Comparison of ENCODE assay signal across 7 cellular contexts in the genomic region with DNA sequence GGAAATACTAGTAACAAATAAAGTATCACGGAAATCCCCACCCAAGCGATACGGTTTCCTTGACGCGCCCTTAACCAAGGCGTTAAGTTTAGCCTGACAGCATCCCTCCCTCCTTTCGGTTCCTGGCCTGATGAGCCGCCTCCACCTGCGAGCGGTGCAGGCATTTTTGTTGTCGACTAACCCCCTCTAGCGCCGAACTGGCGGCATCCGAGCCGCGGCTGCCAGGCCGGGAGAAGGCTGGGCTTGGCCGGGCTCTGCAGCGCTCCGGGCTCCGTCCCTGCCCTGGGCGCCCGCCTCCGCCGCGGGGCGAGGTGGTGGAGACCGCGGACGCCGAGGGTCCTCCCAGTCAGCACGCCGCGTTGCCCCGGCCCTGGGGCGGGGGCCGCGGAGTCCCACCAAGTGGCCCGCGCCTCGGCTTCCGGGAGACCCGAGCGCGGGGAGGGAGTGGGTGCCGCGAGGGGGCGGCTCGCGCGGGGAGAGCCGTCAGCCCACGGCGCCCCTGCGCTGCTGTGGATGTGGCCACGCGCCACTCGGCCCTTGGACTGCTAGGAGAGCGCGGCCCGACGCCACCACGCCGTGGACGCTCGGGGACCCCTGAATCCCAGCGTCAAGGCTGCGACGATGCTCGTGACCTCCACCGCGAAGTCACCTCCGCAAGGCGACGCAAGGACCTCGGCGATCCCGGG. TPM values are rescaled to one million over a fixed set of nuclear protein-coding genes. Genes with fewer than 3 reads are reported as not detected.
DNase-seq lines count a peak whose midpoint lies in the region; ATAC-seq, FAIRE-seq and TF ChIP-seq lines count a peak whose summit lies in the region.

No MANE protein-coding gene starts in this region.

- H3K18ac ChIP-seq in H9 (ENCODE audit: insufficient read length, low read depth, low read length), result no peak overlapping the region

- CTCF ChIA-PET in T-cell (lab: Charles Lee) (no interaction called here), HepG2 (lab: Yijun Ruan, JAX; ENCODE audit: low intra/inter-chr PET ratio, low total read pairs) (no interaction called here)

- peak overlapping the region in 2 of 3 experiments; percentile 39 to 72; a peak in 4 of 6 replicates for H3K4me3 ChIP-seq in HepG2 (replicated peaks in 1 of 3; ENCODE audit: insufficient read depth in 1 of 3, low read depth in 2 of 3, low read length in 3 of 3)

- H2BK120ac ChIP-seq in H9 (ENCODE audit: low read depth, low read length, poor library complexity, severe bottlenecking), result no peak overlapping the region

- intact Hi-C loops in HepG2 (cut with micrococcal nuclease; ENCODE audit: unreplicated experiment), result loop anchor here (5.0 kb wide), 1 partner anchor 481 kb away; no protein-coding TSS in a partner anchor

- H3T11ph ChIP-seq in H9 (ENCODE audit: low read length), result no peak overlapping the region

- H3K4ac ChIP-seq in H9 (ENCODE audit: low read depth, low read length), result no peak overlapping the region

- H3K27ac Mint-ChIP-seq in H9 (no peak overlapping the region; a peak in 1 of 7 replicates), T-cell (no peak overlapping the region)

- H4K20me1 ChIP-seq in H9 (ENCODE audit: control insufficient read depth, insufficient read depth, insufficient read length) (no peaks in the 10 kb centered on the region), HepG2 (ENCODE audit: insufficient read depth, low read length) (no peaks in the 10 kb centered on the region)

- no peak overlapping the region for H3K56ac ChIP-seq in H9 (ENCODE audit: insufficient read length, low read depth, low read length)

- no peak overlapping the region for H2BK5ac ChIP-seq in H9 (ENCODE audit: insufficient read length, low read length)

- H3K27me3 Mint-ChIP-seq in H9 (ENCODE audit: low read depth) (peaks cover 45% of the 10 kb centered on the region), T-cell (peaks cover 17 to 27% of the 10 kb centered on the region in 2 donors)

- H3K9me3 Mint-ChIP-seq in H9 (no peaks in the 10 kb centered on the region; a peak in 1 of 5 replicates), T-cell (no peaks in the 10 kb centered on the region)

- no peak overlapping the region for H2BK15ac ChIP-seq in H9 (ENCODE audit: low read depth, low read length)

- H2BK12ac ChIP-seq in H9 (ENCODE audit: insufficient read length, low read depth, low read length), result no peak overlapping the region

- H3K4me1 Mint-ChIP-seq in H9, result peaks cover 15% of the 10 kb centered on the region in 2 experiments
- peaks cover 8 to 14% (median 12%) of the 10 kb centered on the region in 3 donors for H3K4me1 Mint-ChIP-seq in T-cell

- peaks cover 24% of the 10 kb centered on the region for H3K23me2 ChIP-seq in H9 (ENCODE audit: insufficient read length, low read depth, low read length, poor library complexity, severe bottlenecking)

- TF ChIP-seq EP300 in HepG2 (IDR thresholded peaks at IDR 0.05; ENCODE audit: low read depth in 2 of 2, low read length in 2 of 2) (no peak), HepG2 (CRISPR knock-in tag; IDR thresholded peaks at IDR 0.05; ENCODE audit: borderline replicate concordance) (no peak)

- DNase-seq in H9, result peak; percentile 90
- peak; percentile 43 for DNase-seq in M059J (ENCODE audit: low read depth)
- DNase-seq in T-cell, result peak in 9 of 34 experiments; percentile 2 to 23 (median 10)
- DNase-seq in dermis blood vessel endothelial cell, result peak; percentile 75
- peak; percentile 58 for DNase-seq in HepG2 (ENCODE audit: low spot score)
- DNase-seq in stimulated activated CD4-positive, alpha-beta T cell treated with anti-CD3 and anti-CD28 coated beads, Interleukin-4, amount 100 ng/mL, for 24 hours, result peak; percentile 60

- in situ Hi-C loops in HepG2 (cut with HindIII; ENCODE audit: extremely low pct_ligation_motif_present, low pct_unique_long_range_greater_than_20kb), result no loop called here

- H3K36me3 ChIP-seq in HepG2 (replicated peaks in 1 of 2; ENCODE audit: control insufficient read depth in 1 of 2, insufficient read depth in 2 of 2, low read length in 2 of 2), result no peaks in the 10 kb centered on the region

- no peak overlapping the region for H3K14ac ChIP-seq in H9 (ENCODE audit: insufficient read depth, low read length)

- H3K4me2 ChIP-seq in H9 (ENCODE audit: insufficient read depth, insufficient read length, low read length) (peak overlapping the region; percentile 79), HepG2 (ENCODE audit: low read depth, low read length) (peak overlapping the region; percentile 88)

- H3K4me3 Mint-ChIP-seq in H9, result peak overlapping the region; percentile 71 to 84
- H3K4me3 Mint-ChIP-seq in T-cell, result peak overlapping the region; percentile 36 to 67 (median 43)

- no peak overlapping the region for H4K8ac ChIP-seq in H9 (replicated peaks; ENCODE audit: insufficient read length, low read depth, low read length)

- H3K79me1 ChIP-seq in H9 (ENCODE audit: insufficient read depth, low read depth, low read length, poor library complexity, severe bottlenecking), result no peaks in the 10 kb centered on the region

- H3K9ac ChIP-seq in H9 (ENCODE audit: extremely low read depth, insufficient read length, low read length), result no peak overlapping the region
- no peak overlapping the region for H3K9ac ChIP-seq in HepG2 (ENCODE audit: insufficient read depth, low read depth, low read length)

- no peak overlapping the region for H2AK5ac ChIP-seq in H9 (ENCODE audit: insufficient read length, low read length)

- POLR2A ChIA-PET in T-cell (lab: Charles Lee) (no interaction called here), HepG2 (lab: Yijun Ruan, JAX) (no interaction called here)

- H3K79me2 ChIP-seq in H9 (ENCODE audit: insufficient read depth, low read length), result no peaks in the 10 kb centered on the region
- H3K79me2 ChIP-seq in HepG2 (ENCODE audit: insufficient read depth, low read length), result no peaks in the 10 kb centered on the region

- no peaks in the 10 kb centered on the region for H3K9me3 ChIP-seq in H9 (ENCODE audit: control insufficient read depth, low read depth, low read length)
- no peaks in the 10 kb centered on the region for H3K9me3 ChIP-seq in HepG2 (ENCODE audit: low read length)

- H4K91ac ChIP-seq in H9 (ENCODE audit: insufficient read length, low read depth, low read length), result no peak overlapping the region

- H3K36me3 Mint-ChIP-seq in H9 (ENCODE audit: insufficient read depth in 1 of 3, low read depth in 3 of 3) (no peaks in the 10 kb centered on the region; a peak in 1 of 7 replicates), T-cell (no peaks in the 10 kb centered on the region)

- no CpG with 5 or more reads among the region's 79 CpGs for WGBS in H9 (ENCODE audit: extremely low coverage, insufficient read length, low lambda C conversion rate)
- WGBS in HepG2 (ENCODE audit: low lambda C conversion rate), result 0% methylated on average over 15 of the region's 79 CpGs

- H3K23ac ChIP-seq in H9 (ENCODE audit: insufficient read length, low read depth, low read length), result no peak overlapping the region

- peaks cover 9% of the 10 kb centered on the region; the same call in 1 of the 2 replicates for H3K27me3 ChIP-seq in H9 (ENCODE audit: insufficient read depth, low read length)
- H3K27me3 ChIP-seq in HepG2 (ENCODE audit: control insufficient read depth in 1 of 2, insufficient read depth in 2 of 2, low read length in 2 of 2), result peaks cover 2 to 23% of the 10 kb centered on the region in 2 experiments; a peak in 3 of 5 replicates

- ATAC-seq in T-cell (replicated peaks in 1 of 4) (peak; percentile 47 to 70 (median 54)), HepG2 (peak; percentile 97)

- TF ChIP-seq CTCF in GM12874 (IDR thresholded peaks at IDR 0.05; ENCODE audit: insufficient read depth, low read depth, low read length) (peak; percentile 71), H9 (conservative IDR thresholded peaks at IDR 0.05) (peak; percentile 84), HepG2 (CRISPR knock-in tag; IDR thresholded peaks at IDR 0.05) (peak; percentile 89)

- no peak overlapping the region for H4K5ac ChIP-seq in H9 (ENCODE audit: insufficient read length, low read depth, low read length)

- no peak for FAIRE-seq in HepG2 (lab: Jason Lieb, UNC)

- H2AFZ ChIP-seq in H9 (ENCODE audit: low read length), result no peak overlapping the region
- no peak overlapping the region for H2AFZ ChIP-seq in HepG2 (ENCODE audit: low read length)

- no peak for TF ChIP-seq POLR2A in HepG2 (IDR thresholded peaks at IDR 0.05; ENCODE audit: insufficient read depth in 1 of 2, low read depth in 2 of 2, low read length in 2 of 2)

- H3K4me1 ChIP-seq in H9 (ENCODE audit: insufficient read depth, low read length) (no peaks in the 10 kb centered on the region), HepG2 (ENCODE audit: insufficient read depth, low read length) (peaks cover 15% of the 10 kb centered on the region)

- no peak overlapping the region for H2BK20ac ChIP-seq in H9 (ENCODE audit: low read depth, low read length, poor library complexity, severe bottlenecking)

- TF ChIP-seq RAD21 in HepG2 (CRISPR knock-in tag; IDR thresholded peaks at IDR 0.05), result peak; percentile 73

- H3K27ac ChIP-seq in H9 (ENCODE audit: insufficient read length, low read depth, low read length) (no peak overlapping the region), HepG2 (ENCODE audit: extremely low read length, insufficient read depth, low read length) (no peak overlapping the region)

- no TSS peak for BruUV-seq in HepG2 (replicated peaks; lab: Mats Ljungman, UMichigan)

RNA-seq across cellular contexts. Expression of gene EPHA6, which starts 1.1 kb away (rescaled TPM):
- total RNA-seq in H9 (2021) (0.48 and 0.61 TPM in 2 replicates), T-cell (not detected), dermis blood vessel endothelial cell (under 0.01 TPM in 1 of 2 replicates, not detected in the other), HepG2 (2016; rRNA removed; fragmentation: Illumina TruSeq; extraction: Trizol) (not detected in 2 replicates)
- total RNA-seq in M059J (2014; rRNA removed; shearing (Covaris generic)), result not detected in 2 replicates
- total RNA-seq in HepG2 (2016; cell fraction: cytosol; rRNA removed; fragmentation: Illumina TruSeq; extraction: Trizol; ENCODE audit: low read depth), result not detected in 2 replicates
- total RNA-seq in HepG2 (2016; cell fraction: insoluble cytoplasmic fraction; rRNA removed; fragmentation: Illumina TruSeq; extraction: Trizol), result not detected in 2 replicates
- not detected in 2 replicates for total RNA-seq in HepG2 (2016; cell fraction: membrane; rRNA removed; fragmentation: Illumina TruSeq; extraction: Trizol)
- total RNA-seq in HepG2 (2016; cell fraction: nucleus; rRNA removed; fragmentation: Illumina TruSeq; extraction: Trizol), result not detected in 2 replicates
- polyA plus RNA-seq in HepG2 (2011; rRNA removed), result not detected in 2 replicates
- polyA plus RNA-seq in HepG2 (2011; cell fraction: cytosol; rRNA removed), result not detected in 2 replicates
- polyA plus RNA-seq in HepG2 (2011; cell fraction: nucleus; rRNA removed), result not detected in 2 replicates
- not detected in 2 replicates for polyA plus RNA-seq in HepG2 (2012)
- not detected in 2 replicates for polyA plus RNA-seq in HepG2 (2016; cell fraction: cytosol; fragmentation: Illumina TruSeq; extraction: Trizol; ENCODE audit: low read depth)
- not detected in 2 replicates for polyA plus RNA-seq in HepG2 (2016; cell fraction: insoluble cytoplasmic fraction; fragmentation: Illumina TruSeq; extraction: Trizol; ENCODE audit: low read depth)
- polyA plus RNA-seq in HepG2 (2016; cell fraction: membrane; fragmentation: Illumina TruSeq; extraction: Trizol; ENCODE audit: low read depth), result not detected in 2 replicates
- not detected in 2 replicates for polyA plus RNA-seq in HepG2 (2016; cell fraction: nucleus; fragmentation: Illumina TruSeq; extraction: Trizol; ENCODE audit: insufficient read depth, low read depth)
- 0.61 TPM in 1 of 2 replicates, not detected in the other for polyA minus RNA-seq in HepG2 (2011; rRNA and poly(A)+ RNA removed; ENCODE audit: low replicate concordance)
- not detected in 2 replicates for polyA minus RNA-seq in HepG2 (2011; cell fraction: cytosol; rRNA and poly(A)+ RNA removed)
- not detected in 2 replicates for polyA minus RNA-seq in HepG2 (2011; cell fraction: nucleus; rRNA and poly(A)+ RNA removed)
